In genomic region chr2:61540167-61540566, GRCh38 we compare ENCODE assay signal across 8 cellular contexts. TPM values are rescaled to one million over a fixed set of nuclear protein-coding genes. Genes with fewer than 3 reads are reported as not detected.
DNase-seq lines count a peak whose midpoint lies in the region; ATAC-seq and TF ChIP-seq lines count a peak whose summit lies in the region.
"Not testable (repeated sequence)": the region's sequence is repeated elsewhere in the genome, so short reads cannot be mapped to it uniquely, and the experiment has no call there.

No MANE protein-coding gene starts in this region.

- intact Hi-C loops in activated CD8-positive, alpha-beta T cell treated with anti-CD3 and anti-CD28 coated beads for 36 hours (cut with micrococcal nuclease); vagina (cut with DNase I): not testable (repeated sequence)

- H3K79me2 ChIP-seq in DND-41 (ENCODE audit: insufficient read depth, low read length), result peaks cover 45% of the 10 kb centered on the region
- peaks cover 25% of the 10 kb centered on the region for H3K79me2 ChIP-seq in mesendoderm (ENCODE audit: control insufficient read depth, insufficient read depth, low read length)

- not testable (repeated sequence) for H3K36me3 ChIP-seq in DND-41 (ENCODE audit: insufficient read depth, low read length); HUES48 (ENCODE audit: control insufficient read depth, insufficient read depth, low read length); mesendoderm (ENCODE audit: control insufficient read depth, insufficient read depth, low read length); vagina

- not testable (repeated sequence) for H2BK120ac ChIP-seq in mesendoderm (ENCODE audit: low read depth, low read length)

- peak overlapping the region; percentile 99 for H3K27ac Mint-ChIP-seq in T-helper 17 cell
- H3K27ac Mint-ChIP-seq in activated CD8-positive, alpha-beta T cell treated with anti-CD3 and anti-CD28 coated beads for 36 hours, result peak overlapping the region; percentile 100
- peak overlapping the region; percentile 76 for H3K27ac Mint-ChIP-seq in activated naive CD4-positive, alpha-beta T cell treated with anti-CD3 and anti-CD28 coated beads, Interleukin-2, amount 50 U/mL, for 24 hours
- not testable (repeated sequence) for H3K27ac Mint-ChIP-seq in osteocyte (ENCODE audit: unreplicated experiment)

- H2AFZ ChIP-seq in DND-41 (ENCODE audit: low read depth, low read length), result peak overlapping the region; percentile 20

- H3K79me1 ChIP-seq in mesendoderm (ENCODE audit: low read length), result not testable (repeated sequence)

- peaks cover 13% of the 10 kb centered on the region for H4K20me1 ChIP-seq in DND-41 (ENCODE audit: insufficient read depth, low read length)

- peak overlapping the region; percentile 28 for H3K56ac ChIP-seq in mesendoderm (ENCODE audit: low read length)

- not testable (repeated sequence) for H3K23ac ChIP-seq in mesendoderm (ENCODE audit: low read length)

- not testable (repeated sequence) for H3K4ac ChIP-seq in mesendoderm (ENCODE audit: low read depth, low read length)

- H3K27me3 ChIP-seq in DND-41 (ENCODE audit: insufficient read depth, low read length, poor library complexity); HUES48 (ENCODE audit: control insufficient read depth, insufficient read depth, low read length); mesendoderm (ENCODE audit: insufficient read depth, low read length, poor library complexity); vagina: not testable (repeated sequence)

- not testable (repeated sequence) for H3K36me3 Mint-ChIP-seq in T-helper 17 cell (ENCODE audit: low read depth); activated naive CD4-positive, alpha-beta T cell treated with anti-CD3 and anti-CD28 coated beads, Interleukin-2, amount 50 U/mL, for 24 hours; osteocyte (ENCODE audit: unreplicated experiment)
- peaks cover 18% of the 10 kb centered on the region for H3K36me3 Mint-ChIP-seq in activated CD8-positive, alpha-beta T cell treated with anti-CD3 and anti-CD28 coated beads for 36 hours (ENCODE audit: low read depth)

- H3K4me1 ChIP-seq in DND-41 (ENCODE audit: insufficient read depth, low read length) (peaks cover 22% of the 10 kb centered on the region), HUES48 (ENCODE audit: control insufficient read depth, insufficient read depth, low read length) (peaks cover 11% of the 10 kb centered on the region; the same call in 1 of the 2 replicates), vagina (peaks cover 21% of the 10 kb centered on the region)
- not testable (repeated sequence) for H3K4me1 ChIP-seq in mesendoderm (ENCODE audit: control insufficient read depth, low read depth, low read length)

- H4K8ac ChIP-seq in mesendoderm (ENCODE audit: low read depth, low read length), result not testable (repeated sequence)

- not testable (repeated sequence) for H3K4me3 Mint-ChIP-seq in T-helper 17 cell; activated CD8-positive, alpha-beta T cell treated with anti-CD3 and anti-CD28 coated beads for 36 hours; activated naive CD4-positive, alpha-beta T cell treated with anti-CD3 and anti-CD28 coated beads, Interleukin-2, amount 50 U/mL, for 24 hours; osteocyte (ENCODE audit: unreplicated experiment)

- not testable (repeated sequence) for H3K4me3 ChIP-seq in DND-41 (ENCODE audit: low read depth in 1 of 2, low read length in 2 of 2); HUES48 (ENCODE audit: low read depth, low read length); mesendoderm (ENCODE audit: low read length); vagina

- TF ChIP-seq CTCF in DND-41 (IDR thresholded peaks at IDR 0.05; ENCODE audit: borderline replicate concordance, extremely low read depth, low read length, poor library complexity, severe bottlenecking); activated CD8-positive, alpha-beta T cell treated with anti-CD3 and anti-CD28 coated beads for 36 hours (IDR thresholded peaks at IDR 0.05); osteocyte (IDR thresholded peaks at IDR 0.05); vagina (IDR thresholded peaks at IDR 0.05): not testable (repeated sequence)

- not testable (repeated sequence) for H2AK5ac ChIP-seq in mesendoderm (ENCODE audit: low read length)

- H2BK5ac ChIP-seq in mesendoderm (ENCODE audit: low read length), result not testable (repeated sequence)

- H3K27me3 Mint-ChIP-seq in T-helper 17 cell; activated CD8-positive, alpha-beta T cell treated with anti-CD3 and anti-CD28 coated beads for 36 hours; activated naive CD4-positive, alpha-beta T cell treated with anti-CD3 and anti-CD28 coated beads, Interleukin-2, amount 50 U/mL, for 24 hours; osteocyte (ENCODE audit: unreplicated experiment): not testable (repeated sequence)

- H3K4me1 Mint-ChIP-seq in T-helper 17 cell, result peaks cover 29% of the 10 kb centered on the region
- peaks cover 13% of the 10 kb centered on the region for H3K4me1 Mint-ChIP-seq in activated CD8-positive, alpha-beta T cell treated with anti-CD3 and anti-CD28 coated beads for 36 hours (ENCODE audit: low read depth)
- H3K4me1 Mint-ChIP-seq in activated naive CD4-positive, alpha-beta T cell treated with anti-CD3 and anti-CD28 coated beads, Interleukin-2, amount 50 U/mL, for 24 hours, result peaks cover 18% of the 10 kb centered on the region
- H3K4me1 Mint-ChIP-seq in osteocyte (ENCODE audit: unreplicated experiment), result not testable (repeated sequence)

- no CpG with 5 or more reads among the region's 10 CpGs for WGBS in mesendoderm (ENCODE audit: extremely low coverage, insufficient coverage, low lambda C conversion rate)

- 0 out of 2 replicates have a peak overlapping the region, but pooled peaks have one; percentile 73 for H3K4me2 ChIP-seq in DND-41 (ENCODE audit: insufficient read depth, low read length)
- not testable (repeated sequence) for H3K4me2 ChIP-seq in mesendoderm (ENCODE audit: low read length)

- CTCF ChIA-PET in activated CD8-positive, alpha-beta T cell treated with anti-CD3 and anti-CD28 coated beads for 36 hours (lab: Charles Lee), result interaction anchor here (1.2 kb wide), 1 partner anchor 10 kb away, joined by 3 read pairs; no protein-coding TSS in a partner anchor

- ATAC-seq in DND-41 (ENCODE audit: insufficient read depth, low read depth); T-helper 17 cell; activated CD8-positive, alpha-beta T cell treated with anti-CD3 and anti-CD28 coated beads for 36 hours: not testable (repeated sequence)

- not testable (repeated sequence) for TF ChIP-seq POLR2A in vagina (IDR thresholded peaks at IDR 0.05)

- H3K9ac ChIP-seq in DND-41 (ENCODE audit: low read depth, low read length); HUES48 (ENCODE audit: low read depth, low read length); mesendoderm (ENCODE audit: low read length): not testable (repeated sequence)

- H3K27ac ChIP-seq in DND-41 (ENCODE audit: low read length) (peak overlapping the region; percentile 22; the same call in 1 of the 2 replicates), HUES48 (ENCODE audit: low read depth, low read length) (peak overlapping the region; percentile 98), vagina (peak overlapping the region; percentile 99)
- not testable (repeated sequence) for H3K27ac ChIP-seq in mesendoderm (ENCODE audit: low read depth, low read length)

- POLR2A ChIA-PET in activated CD8-positive, alpha-beta T cell treated with anti-CD3 and anti-CD28 coated beads for 36 hours (lab: Charles Lee), result not testable (repeated sequence)

- DNase-seq in DND-41; T-helper 17 cell; activated CD8-positive, alpha-beta T cell treated with anti-CD3 and anti-CD28 coated beads for 36 hours; mesendoderm; vagina (ENCODE audit: extremely low spot score in 2 of 2): not testable (repeated sequence)
- peak; percentile 51 for DNase-seq in osteocyte (ENCODE audit: extremely low spot score, unreplicated experiment)

- H3K9me3 ChIP-seq in DND-41 (ENCODE audit: insufficient read depth, low read length, severe bottlenecking); HUES48 (ENCODE audit: control insufficient read depth, insufficient read depth, low read length); T-helper 17 cell (ENCODE audit: control insufficient read depth, low read length, poor library complexity, severe bottlenecking); vagina: not testable (repeated sequence)

- H3K9me3 Mint-ChIP-seq in activated CD8-positive, alpha-beta T cell treated with anti-CD3 and anti-CD28 coated beads for 36 hours; activated naive CD4-positive, alpha-beta T cell treated with anti-CD3 and anti-CD28 coated beads, Interleukin-2, amount 50 U/mL, for 24 hours; osteocyte (ENCODE audit: unreplicated experiment): not testable (repeated sequence)

- H4K5ac ChIP-seq in mesendoderm (ENCODE audit: low read length), result not testable (repeated sequence)

- not testable (repeated sequence) for H3K18ac ChIP-seq in mesendoderm (ENCODE audit: low read length)

- not testable (repeated sequence) for H2BK15ac ChIP-seq in mesendoderm (replicated peaks; ENCODE audit: low read depth)

RNA-seq across cellular contexts. Expression of gene XPO1, which starts 2.0 kb away (rescaled TPM):
- total RNA-seq in T-helper 17 cell (100 to 1,000 TPM; 110 to 121 TPM), osteocyte (122 and 129 TPM in 2 replicates), vagina (89.1 TPM)
- 100 to 1,000 TPM; 208 to 221 TPM for total RNA-seq in activated CD8-positive, alpha-beta T cell treated with anti-CD3 and anti-CD28 coated beads for 36 hours
- 155 TPM for polyA plus RNA-seq in mesendoderm (2013, experiment 1 of 2)
- polyA plus RNA-seq in mesendoderm (2013, experiment 2 of 2), result 153 TPM
